In genomic region chr16:30602595-30603277, GRCh38 we compare ENCODE assay signal across 1 cellular context.
TF ChIP-seq lines count a peak whose summit lies in the region.

No MANE protein-coding gene starts in this region.

TF ChIP-seq in IMR-90, 13 proteins besides CTCF, POLR2A, EP300 and RAD21 (continued from another document):
- TF ChIP-seq, protein P1, sequence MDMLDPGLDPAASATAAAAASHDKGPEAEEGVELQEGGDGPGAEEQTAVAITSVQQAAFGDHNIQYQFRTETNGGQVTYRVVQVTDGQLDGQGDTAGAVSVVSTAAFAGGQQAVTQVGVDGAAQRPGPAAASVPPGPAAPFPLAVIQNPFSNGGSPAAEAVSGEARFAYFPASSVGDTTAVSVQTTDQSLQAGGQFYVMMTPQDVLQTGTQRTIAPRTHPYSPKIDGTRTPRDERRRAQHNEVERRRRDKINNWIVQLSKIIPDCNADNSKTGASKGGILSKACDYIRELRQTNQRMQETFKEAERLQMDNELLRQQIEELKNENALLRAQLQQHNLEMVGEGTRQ (IDR thresholded peaks at IDR 0.05; ENCODE audit: low read depth, low read length), result no peak
- no peak for TF ChIP-seq MXI1 (IDR thresholded peaks at IDR 0.05; ENCODE audit: borderline replicate concordance, low read depth, low read length)
- TF ChIP-seq RFX5 (IDR thresholded peaks at IDR 0.05; ENCODE audit: low read depth, low read length), result no peak
- no peak for TF ChIP-seq MAZ (IDR thresholded peaks at IDR 0.05; ENCODE audit: borderline replicate concordance, low read depth, low read length)
- no peak for TF ChIP-seq BHLHE40 (IDR thresholded peaks at IDR 0.05; ENCODE audit: low read depth, low read length)
- TF ChIP-seq, protein P2, sequence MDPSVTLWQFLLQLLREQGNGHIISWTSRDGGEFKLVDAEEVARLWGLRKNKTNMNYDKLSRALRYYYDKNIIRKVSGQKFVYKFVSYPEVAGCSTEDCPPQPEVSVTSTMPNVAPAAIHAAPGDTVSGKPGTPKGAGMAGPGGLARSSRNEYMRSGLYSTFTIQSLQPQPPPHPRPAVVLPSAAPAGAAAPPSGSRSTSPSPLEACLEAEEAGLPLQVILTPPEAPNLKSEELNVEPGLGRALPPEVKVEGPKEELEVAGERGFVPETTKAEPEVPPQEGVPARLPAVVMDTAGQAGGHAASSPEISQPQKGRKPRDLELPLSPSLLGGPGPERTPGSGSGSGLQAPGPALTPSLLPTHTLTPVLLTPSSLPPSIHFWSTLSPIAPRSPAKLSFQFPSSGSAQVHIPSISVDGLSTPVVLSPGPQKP (IDR thresholded peaks at IDR 0.05; ENCODE audit: borderline replicate concordance, low read depth, low read length), result no peak
- no peak for TF ChIP-seq FOS (IDR thresholded peaks at IDR 0.05; ENCODE audit: low read depth, low read length)
- TF ChIP-seq MAFK (IDR thresholded peaks at IDR 0.05; ENCODE audit: low read depth, low read length), result no peak
- no peak for TF ChIP-seq CEBPB (IDR thresholded peaks at IDR 0.05; ENCODE audit: low read depth, low read length)
